In genomic region chr2:231337807-231338759, GRCh38 we compare ENCODE assay signal across 2 cellular contexts.
TF ChIP-seq lines count a peak whose summit lies in the region.

No MANE protein-coding gene starts in this region.

TF ChIP-seq in GM23338, 12 proteins besides CTCF, POLR2A, EP300 and RAD21:
- no peak for TF ChIP-seq POLR2AphosphoS5 (IDR thresholded peaks at IDR 0.05; ENCODE audit: low read depth)
- no peak for TF ChIP-seq REST (IDR thresholded peaks at IDR 0.05; ENCODE audit: unreplicated experiment)
- no peak for TF ChIP-seq ETS1 (IDR thresholded peaks at IDR 0.05)
- no peak for TF ChIP-seq NANOG (IDR thresholded peaks at IDR 0.05; ENCODE audit: borderline replicate concordance)
- no peak for TF ChIP-seq ZNF114 (CRISPR knock-in tag; IDR thresholded peaks at IDR 0.05)
- TF ChIP-seq STAT1 (IDR thresholded peaks at IDR 0.05; ENCODE audit: unreplicated experiment): no peak
- no peak for TF ChIP-seq ZNF462 (CRISPR knock-in tag; IDR thresholded peaks at IDR 0.05)
- no peak for TF ChIP-seq CREB1 (CRISPR knock-in tag; IDR thresholded peaks at IDR 0.05; ENCODE audit: low read depth)

TF ChIP-seq in H1, 55 proteins besides CTCF, POLR2A, EP300 and RAD21:
- no peak for TF ChIP-seq PHF8 (conservative IDR thresholded peaks at IDR 0.05; ENCODE audit: low read depth, low read length)
- 0 out of 2 replicates have a peak, but pooled peaks have one; percentile 37 for TF ChIP-seq TEAD4 (IDR thresholded peaks at IDR 0.05; ENCODE audit: low read depth, low read length)
